Comparison of ENCODE assay signal across 8 cellular contexts in genomic region chr6:142855877-142856606, GRCh38.
DNase-seq lines count a peak whose midpoint lies in the region; ATAC-seq and TF ChIP-seq lines count a peak whose summit lies in the region.

No MANE protein-coding gene starts in this region.

- ATAC-seq in HG02852 (IDR thresholded peaks at IDR 0.05; ENCODE audit: unreplicated experiment): peak; percentile 31
- ATAC-seq in stimulated activated naive B cell treated with anti-CD40 and anti-IgM and Interleukin-4, amounts not matched to agents 10 μg/mL and 1 μg/mL and 100 μg/mL, for 72 hours (replicated peaks): peak; percentile 27 to 53

- DNase-seq in activated CD4-positive, alpha-beta T cell treated with anti-CD3 and anti-CD28 coated beads, Interleukin-2, amount 10 ng/mL, durations not matched to agents 7 days and 5 days: no peak
- DNase-seq in activated CD4-positive, alpha-beta T cell treated with anti-CD3 and anti-CD28 coated beads for 1 hour: no peak
- DNase-seq in stimulated activated naive B cell treated with anti-CD40 and anti-IgM and Interleukin-4, amounts not matched to agents 10 μg/mL and 1 μg/mL and 100 μg/mL, for 72 hours: no peak
- DNase-seq in brain microvascular endothelial cell (no peak), cardiac septum (ENCODE audit: low spot score) (no peak), GM13977 (ENCODE audit: low spot score) (no peak)

- no peak overlapping the region for H3K27ac ChIP-seq in brain microvascular endothelial cell

- H3K9me3 Mint-ChIP-seq in activated CD4-positive, alpha-beta T cell treated with anti-CD3 and anti-CD28 coated beads, Interleukin-2, amount 10 ng/mL, durations not matched to agents 7 days and 5 days: peaks cover 2% of the 10 kb centered on the region
- H3K9me3 Mint-ChIP-seq in T-helper 1 cell treated with Interleukin-12 subunit alpha and Interleukin-12 subunit beta and Interleukin-4 antibody, amounts not matched to agents 30 μg/mL and 1 μg/mL, for 36 hours: no peaks in the 10 kb centered on the region
- H3K9me3 Mint-ChIP-seq in stimulated activated naive B cell treated with anti-CD40 and anti-IgM and Interleukin-4, amounts not matched to agents 10 μg/mL and 1 μg/mL and 100 μg/mL, for 72 hours: peaks cover 0 to 2% of the 10 kb centered on the region in 2 donors

- intact Hi-C loops in cardiac septum (cut with DNase I): no loop called here

- peaks cover 94% of the 10 kb centered on the region for H3K4me1 Mint-ChIP-seq in activated CD4-positive, alpha-beta T cell treated with anti-CD3 and anti-CD28 coated beads, Interleukin-2, amount 10 ng/mL, durations not matched to agents 7 days and 5 days
- H3K4me1 Mint-ChIP-seq in T-helper 1 cell treated with Interleukin-12 subunit alpha and Interleukin-12 subunit beta and Interleukin-4 antibody, amounts not matched to agents 30 μg/mL and 1 μg/mL, for 36 hours (ENCODE audit: low read depth): peaks cover 82% of the 10 kb centered on the region
- H3K4me1 Mint-ChIP-seq in stimulated activated naive B cell treated with anti-CD40 and anti-IgM and Interleukin-4, amounts not matched to agents 10 μg/mL and 1 μg/mL and 100 μg/mL, for 72 hours: peaks cover 46 to 86% of the 10 kb centered on the region in 2 donors

- POLR2A ChIA-PET in activated CD4-positive, alpha-beta T cell treated with anti-CD3 and anti-CD28 coated beads, Interleukin-2, amount 10 ng/mL, durations not matched to agents 7 days and 5 days (lab: Charles Lee): interaction anchor here (0.6 kb wide), 1 partner anchor 13 kb away, joined by 4 read pairs; no protein-coding TSS in a partner anchor

- no peak overlapping the region for H3K4me3 ChIP-seq in brain microvascular endothelial cell (ENCODE audit: low read depth, low read length)

- no peaks in the 10 kb centered on the region for H3K27me3 ChIP-seq in brain microvascular endothelial cell (replicated peaks)

- in situ Hi-C loops in brain microvascular endothelial cell (cut with HindIII; ENCODE audit: low pct_ligation_motif_present, low sequenced_read_pairs): no loop called here
- in situ Hi-C loops in GM13977 (cut with MboI; ENCODE audit: low pct_unique_long_range_greater_than_20kb, low sequenced_read_pairs, unreplicated experiment): no loop called here

- H3K27ac Mint-ChIP-seq in activated CD4-positive, alpha-beta T cell treated with anti-CD3 and anti-CD28 coated beads, Interleukin-2, amount 10 ng/mL, durations not matched to agents 7 days and 5 days: peak overlapping the region; percentile 99
- H3K27ac Mint-ChIP-seq in T-helper 1 cell treated with Interleukin-12 subunit alpha and Interleukin-12 subunit beta and Interleukin-4 antibody, amounts not matched to agents 30 μg/mL and 1 μg/mL, for 36 hours: peak overlapping the region; percentile 95
- H3K27ac Mint-ChIP-seq in stimulated activated naive B cell treated with anti-CD40 and anti-IgM and Interleukin-4, amounts not matched to agents 10 μg/mL and 1 μg/mL and 100 μg/mL, for 72 hours: peak overlapping the region; percentile 75

- H3K36me3 Mint-ChIP-seq in activated CD4-positive, alpha-beta T cell treated with anti-CD3 and anti-CD28 coated beads, Interleukin-2, amount 10 ng/mL, durations not matched to agents 7 days and 5 days (ENCODE audit: low read depth): peaks cover 46% of the 10 kb centered on the region
- H3K36me3 Mint-ChIP-seq in T-helper 1 cell treated with Interleukin-12 subunit alpha and Interleukin-12 subunit beta and Interleukin-4 antibody, amounts not matched to agents 30 μg/mL and 1 μg/mL, for 36 hours (ENCODE audit: low read depth): peaks cover 15% of the 10 kb centered on the region
- H3K36me3 Mint-ChIP-seq in stimulated activated naive B cell treated with anti-CD40 and anti-IgM and Interleukin-4, amounts not matched to agents 10 μg/mL and 1 μg/mL and 100 μg/mL, for 72 hours: peaks cover 6 to 26% of the 10 kb centered on the region in 2 donors

- CTCF ChIA-PET in activated CD4-positive, alpha-beta T cell treated with anti-CD3 and anti-CD28 coated beads, Interleukin-2, amount 10 ng/mL, durations not matched to agents 7 days and 5 days (lab: Charles Lee): interaction anchor here (1.4 kb wide), 1 partner anchor 13 kb away, joined by 3 read pairs; no protein-coding TSS in a partner anchor

- H3K4me3 Mint-ChIP-seq in activated CD4-positive, alpha-beta T cell treated with anti-CD3 and anti-CD28 coated beads, Interleukin-2, amount 10 ng/mL, durations not matched to agents 7 days and 5 days: peak overlapping the region; percentile 71
- H3K4me3 Mint-ChIP-seq in T-helper 1 cell treated with Interleukin-12 subunit alpha and Interleukin-12 subunit beta and Interleukin-4 antibody, amounts not matched to agents 30 μg/mL and 1 μg/mL, for 36 hours: peak overlapping the region; percentile 79
- peak overlapping the region; percentile 41 to 74 for H3K4me3 Mint-ChIP-seq in stimulated activated naive B cell treated with anti-CD40 and anti-IgM and Interleukin-4, amounts not matched to agents 10 μg/mL and 1 μg/mL and 100 μg/mL, for 72 hours

- no peaks in the 10 kb centered on the region for H3K36me3 ChIP-seq in brain microvascular endothelial cell (replicated peaks)

- TF ChIP-seq CTCF in brain microvascular endothelial cell (IDR thresholded peaks at IDR 0.05; ENCODE audit: low read depth, low read length, missing control alignments) (no peak), GM13977 (IDR thresholded peaks at IDR 0.05; ENCODE audit: extremely low read depth, insufficient read depth, missing control alignments) (no peak)

- no peaks in the 10 kb centered on the region for H3K27me3 Mint-ChIP-seq in activated CD4-positive, alpha-beta T cell treated with anti-CD3 and anti-CD28 coated beads, Interleukin-2, amount 10 ng/mL, durations not matched to agents 7 days and 5 days
- H3K27me3 Mint-ChIP-seq in T-helper 1 cell treated with Interleukin-12 subunit alpha and Interleukin-12 subunit beta and Interleukin-4 antibody, amounts not matched to agents 30 μg/mL and 1 μg/mL, for 36 hours (ENCODE audit: low read depth): no peaks in the 10 kb centered on the region
- no peaks in the 10 kb centered on the region for H3K27me3 Mint-ChIP-seq in stimulated activated naive B cell treated with anti-CD40 and anti-IgM and Interleukin-4, amounts not matched to agents 10 μg/mL and 1 μg/mL and 100 μg/mL, for 72 hours
